ENCODE assay signal across 28 cellular contexts in genomic region chr3:72750405-72750922, GRCh38.
DNase-seq lines count a peak whose midpoint lies in the region; ATAC-seq and TF ChIP-seq lines count a peak whose summit lies in the region.
"Had no signal": no experiment of that assay in that cellular context is flagged by ENCODE, and none has a peak within 500 bp of the region (broad histone marks: within the 10 kb centered on the region; RNA-seq: fewer than 3 reads in every experiment).

No MANE protein-coding gene starts in this region.

- H3K27ac Mint-ChIP-seq in MCF 10A (ENCODE audit: low read depth, unreplicated experiment) (no peak overlapping the region), GM23338 (no peak overlapping the region)
- H3K27ac Mint-ChIP-seq: HFFc6 had no signal

- CTCF ChIA-PET in MCF 10A (lab: Yijun Ruan, JAX) = interaction anchor here (0.7 to 1.5 kb wide), 2 partner anchors 87 to 97 kb away, joined by 3 read pairs; no protein-coding TSS in a partner anchor

- H3K4me1 Mint-ChIP-seq in MCF 10A (ENCODE audit: insufficient read depth, unreplicated experiment) (peaks cover 25% of the 10 kb centered on the region), GM23338 (no peaks in the 10 kb centered on the region; the same call in 1 of the 3 replicates)

- H3K9me3 Mint-ChIP-seq in MCF 10A (ENCODE audit: unreplicated experiment) (no peaks in the 10 kb centered on the region), GM23338 (no peaks in the 10 kb centered on the region)
- H3K9me3 Mint-ChIP-seq: HFFc6 had no signal

- no peaks in the 10 kb centered on the region for H4K20me1 ChIP-seq in GM23338 (replicated peaks; ENCODE audit: insufficient read depth)

- peak overlapping the region; percentile 69 to 72 for H3K27ac ChIP-seq in breast epithelium
- H3K27ac ChIP-seq in GM23338 (ENCODE audit: low read depth) = 0 out of 2 replicates have a peak overlapping the region, but pooled peaks have one; percentile 67
- H3K27ac ChIP-seq: body of pancreas, heart right ventricle, left ventricle myocardium inferior, psoas muscle, RWPE1, tibial artery had no signal

- TF ChIP-seq CTCF in breast epithelium (IDR thresholded peaks at IDR 0.05) = no peak
- no peak for TF ChIP-seq CTCF in MCF 10A (IDR thresholded peaks at IDR 0.05; ENCODE audit: unreplicated experiment)
- no peak for TF ChIP-seq CTCF in GM23338 (conservative IDR thresholded peaks at IDR 0.05; ENCODE audit: low read depth in 2 of 2)

- no peak overlapping the region for H2AFZ ChIP-seq in GM23338

- no peaks in the 10 kb centered on the region for H3K27me3 ChIP-seq in breast epithelium
- no peaks in the 10 kb centered on the region for H3K27me3 ChIP-seq in GM23338 (ENCODE audit: insufficient read depth)
- H3K27me3 ChIP-seq: body of pancreas, heart right ventricle, MG63, tibial artery had no signal

- H3K4me3 ChIP-seq in breast epithelium (no peak overlapping the region), GM23338 (no peak overlapping the region)
- H3K4me3 ChIP-seq: body of pancreas, heart right ventricle, left ventricle myocardium inferior, MG63, psoas muscle, tibial artery had no signal

- BruUV-seq in MCF 10A (replicated peaks; lab: Mats Ljungman, UMichigan) = no TSS peak

- TF ChIP-seq POLR2A in breast epithelium (IDR thresholded peaks at IDR 0.05) = no peak

- no peaks in the 10 kb centered on the region for H3K9me2 ChIP-seq in GM23338 (ENCODE audit: insufficient read depth)

- no peaks in the 10 kb centered on the region for H3F3A ChIP-seq in GM23338 (replicated peaks; ENCODE audit: low read depth)

- no peaks in the 10 kb centered on the region for H3K79me2 ChIP-seq in GM23338 (replicated peaks; ENCODE audit: insufficient read depth)

- no peaks in the 10 kb centered on the region for H3K9me3 ChIP-seq in breast epithelium
- H3K9me3 ChIP-seq: body of pancreas, heart right ventricle, left ventricle myocardium inferior, MG63, psoas muscle, tibial artery had no signal

- ATAC-seq in GM23338 (no peak), GM21447 (IDR thresholded peaks at IDR 0.05; ENCODE audit: unreplicated experiment) (no peak), Right ventricle myocardium inferior (no peak)
- ATAC-seq: body of pancreas, heart right ventricle, psoas muscle, sciatic nerve had no signal

- H3K4me3 Mint-ChIP-seq in MCF 10A (ENCODE audit: unreplicated experiment) (no peak overlapping the region), GM23338 (no peak overlapping the region)
- H3K4me3 Mint-ChIP-seq: HFFc6 had no signal

- H3K4me1 ChIP-seq in breast epithelium = no peaks in the 10 kb centered on the region
- H3K4me1 ChIP-seq in GM23338 (ENCODE audit: insufficient read depth) = no peaks in the 10 kb centered on the region
- H3K4me1 ChIP-seq: left ventricle myocardium inferior, psoas muscle, tibial artery had no signal

- H3K36me3 ChIP-seq in breast epithelium (no peaks in the 10 kb centered on the region), GM23338 (ENCODE audit: insufficient read depth) (no peaks in the 10 kb centered on the region)
- H3K36me3 ChIP-seq: MG63 had no signal

- H3K4me2 ChIP-seq in GM23338 = no peak overlapping the region

- DNase-seq in breast epithelium (ENCODE audit: low spot score in 2 of 2) (peak in 1 of 2 donors; percentile 22), MCF 10A (ENCODE audit: unreplicated experiment) (no peak), GM23338 (ENCODE audit: low spot score) (no peak), medulla oblongata (ENCODE audit: extremely low spot score) (peak; percentile 44), Right ventricle myocardium inferior (ENCODE audit: missing footprints) (no peak), cerebellum (ENCODE audit: low spot score) (no peak)
- DNase-seq: activated CD8-positive, alpha-beta memory T cell treated with anti-CD3 and anti-CD28 coated beads for 24 hours; activated gamma-delta T cell; activated T-cell treated with anti-CD3 and anti-CD28 coated beads for 4 hours; body of pancreas; DMS79; GF-D8; heart right ventricle; HFFc6; left ventricle myocardium inferior; MG63; NCI-H1105 treated with DMSO at 0.1 percent for 48 hours; NCI-H187 treated with DMSO at 0.1 percent for 48 hours; NCI-H2171; NCI-H510A; nucleus accumbens; psoas muscle; stimulated activated CD4-positive, alpha-beta T cell treated with anti-CD3 and anti-CD28 coated beads, Interleukin-4, amount 100 ng/mL, for 1 hour; T-helper 1 cell; tibial artery had no signal

- intact Hi-C loops in breast epithelium (cut with DNase I; ENCODE audit: low total_unique reads) (no loop called here), MCF 10A (cut with micrococcal nuclease) (no loop called here), Right ventricle myocardium inferior (cut with DNase I) (no loop called here)

- H3K27me3 Mint-ChIP-seq in MCF 10A (ENCODE audit: insufficient read depth, unreplicated experiment) = no peaks in the 10 kb centered on the region
- no peaks in the 10 kb centered on the region for H3K27me3 Mint-ChIP-seq in GM23338 (ENCODE audit: insufficient read depth, low read depth, poor library complexity)

- POLR2A ChIA-PET in MCF 10A (lab: Yijun Ruan, JAX) = no interaction called here

- H3K36me3 Mint-ChIP-seq in MCF 10A (ENCODE audit: insufficient read depth, unreplicated experiment) (peaks cover 12% of the 10 kb centered on the region), GM23338 (ENCODE audit: low read depth) (no peaks in the 10 kb centered on the region)

TF ChIP-seq in GM23338, 12 proteins besides CTCF, POLR2A, EP300 and RAD21 (continues in another document):
- no peak for TF ChIP-seq EZH2 (IDR thresholded peaks at IDR 0.05; ENCODE audit: low read depth, unreplicated experiment)
- TF ChIP-seq REST (IDR thresholded peaks at IDR 0.05; ENCODE audit: unreplicated experiment) = no peak
- TF ChIP-seq EZH2phosphoT487 (IDR thresholded peaks at IDR 0.05; ENCODE audit: unreplicated experiment) = no peak
- TF ChIP-seq ZNF114 (CRISPR knock-in tag; IDR thresholded peaks at IDR 0.05) = no peak
- TF ChIP-seq POLR2AphosphoS5 (IDR thresholded peaks at IDR 0.05; ENCODE audit: low read depth) = no peak
- TF ChIP-seq ETS1 (IDR thresholded peaks at IDR 0.05) = no peak
- TF ChIP-seq JUNB (IDR thresholded peaks at IDR 0.05; ENCODE audit: unreplicated experiment) = no peak
- no peak for TF ChIP-seq ZNF331 (CRISPR knock-in tag; IDR thresholded peaks at IDR 0.05; ENCODE audit: low read depth)
- no peak for TF ChIP-seq NANOG (IDR thresholded peaks at IDR 0.05; ENCODE audit: borderline replicate concordance)
- no peak for TF ChIP-seq STAT1 (IDR thresholded peaks at IDR 0.05; ENCODE audit: unreplicated experiment)
